In genomic region chr5:172007795-172008465, GRCh38 we compare ENCODE assay signal across 8 cellular contexts. TPM values are rescaled to one million over a fixed set of nuclear protein-coding genes. Genes with fewer than 3 reads are reported as not detected.
DNase-seq lines count a peak whose midpoint lies in the region; ATAC-seq, FAIRE-seq and TF ChIP-seq lines count a peak whose summit lies in the region.

No MANE protein-coding gene starts in this region.

- 66% methylated on average over 15 of the region's 16 CpGs for WGBS in K562 (ENCODE audit: insufficient coverage, low coverage, missing lambda C conversion rate)
- 84 to 87% methylated on average over 12 to 15 of the region's 16 CpGs for WGBS in mesodermal cell (ENCODE audit: insufficient coverage in 2 of 2), 2 experiments

- CTCF ChIA-PET in K562 (lab: Yijun Ruan, JAX; ENCODE audit: low intra/inter-chr PET ratio): no interaction called here

- H3K9ac ChIP-seq in K562 (ENCODE audit: insufficient read depth in 1 of 2, low read depth in 2 of 2, low read length in 2 of 2): peak overlapping the region; percentile 98 to 100; a peak in 2 of 4 replicates

- no peak for TF ChIP-seq RAD21 in K562 (CRISPR knock-in tag; conservative IDR thresholded peaks at IDR 0.05 in 1 of 2, IDR thresholded peaks at IDR 0.05 in 1 of 2)

- in situ Hi-C loops in K562 (cut with MboI): no loop called here

- TF ChIP-seq POLR2A in K562 (conservative IDR thresholded peaks at IDR 0.05) (no peak), GM12891 (IDR thresholded peaks at IDR 0.05; ENCODE audit: low read depth, low read length) (no peak)

- H3K9me1 ChIP-seq in K562 (ENCODE audit: control insufficient read depth, insufficient read depth, low read length): no peaks in the 10 kb centered on the region

- no peak for TF ChIP-seq CTCF in HFF-Myc (IDR thresholded peaks at IDR 0.05; ENCODE audit: low read depth, low read length, missing control alignments)
- TF ChIP-seq CTCF in K562 (IDR thresholded peaks at IDR 0.05 in 2 of 3, conservative IDR thresholded peaks at IDR 0.05 in 1 of 3; ENCODE audit: insufficient read depth in 2 of 3, low read depth in 1 of 3, low read length in 3 of 3): no peak
- no peak for TF ChIP-seq CTCF in left lung (IDR thresholded peaks at IDR 0.05)

- FAIRE-seq in K562 (lab: Jason Lieb, UNC) (no peak), GM12891 (lab: Jason Lieb, UNC) (no peak)

- H2AFZ ChIP-seq in ACC112 (ENCODE audit: low read length, unreplicated experiment): peak overlapping the region; percentile 82
- no peak overlapping the region; the same call in 1 of the 2 replicates for H2AFZ ChIP-seq in K562 (ENCODE audit: low read depth, low read length)

- ATAC-seq in K562 (no peak), GM18520 (IDR thresholded peaks at IDR 0.05; ENCODE audit: unreplicated experiment) (no peak), left lung (no peak)

- intact Hi-C loops in K562 (cut with micrococcal nuclease): loop anchor here (5.0 kb wide), 1 partner anchor 56 kb away; no protein-coding TSS in a partner anchor
- intact Hi-C loops in left lung (cut with DNase I): no loop called here

- peak overlapping the region; percentile 99 for H3K4me2 ChIP-seq in K562 (ENCODE audit: insufficient read depth, low read length)

- no peak for TF ChIP-seq EP300 in K562 (IDR thresholded peaks at IDR 0.05; ENCODE audit: low read length)

- H3K27me3 ChIP-seq in ACC112 (ENCODE audit: insufficient read depth, low read length): no peaks in the 10 kb centered on the region
- H3K27me3 ChIP-seq in K562 (ENCODE audit: control insufficient read depth in 2 of 2, insufficient read depth in 2 of 2, low read length in 2 of 2): no peaks in the 10 kb centered on the region
- H3K27me3 ChIP-seq in left lung: no peaks in the 10 kb centered on the region

- no TSS peak for BruUV-seq in K562 (replicated peaks; lab: Mats Ljungman, UMichigan)

- H3K4me3 ChIP-seq in ACC112 (ENCODE audit: low read depth, low read length): peak overlapping the region; percentile 90
- peak overlapping the region; percentile 96 for H3K4me3 ChIP-seq in HFF-Myc (replicated peaks; ENCODE audit: low read depth, low read length)
- H3K4me3 ChIP-seq in K562: peak overlapping the region; percentile 93
- peak overlapping the region; percentile 95 for H3K4me3 ChIP-seq in mesodermal cell (ENCODE audit: extremely low read depth, insufficient read depth, low read length, poor library complexity, severe bottlenecking)
- H3K4me3 ChIP-seq in left lung: peak overlapping the region in 1 of 2 donors; percentile 66

- H3K27ac ChIP-seq in ACC112 (ENCODE audit: low read depth, low read length) (peak overlapping the region; percentile 86), K562 (ENCODE audit: extremely low read depth, low read depth, low read length) (no peak overlapping the region), mesodermal cell (ENCODE audit: low read depth, low read length, severe bottlenecking) (peak overlapping the region; percentile 88), left lung (peak overlapping the region in 1 of 2 donors; percentile 95)

- peaks cover 6% of the 10 kb centered on the region for H4K20me1 ChIP-seq in K562 (replicated peaks; ENCODE audit: control insufficient read depth, insufficient read depth, low read length)

- no peaks in the 10 kb centered on the region for H3K9me3 ChIP-seq in K562 (replicated peaks; ENCODE audit: control insufficient read depth, insufficient read depth, low read depth, low read length)
- H3K9me3 ChIP-seq in mesodermal cell (ENCODE audit: control insufficient read depth, low read length): no peaks in the 10 kb centered on the region
- no peaks in the 10 kb centered on the region for H3K9me3 ChIP-seq in left lung

- no peaks in the 10 kb centered on the region for H3K36me3 ChIP-seq in ACC112 (ENCODE audit: insufficient read depth, low read length)
- H3K36me3 ChIP-seq in K562 (ENCODE audit: control insufficient read depth, insufficient read depth, low read length): no peaks in the 10 kb centered on the region
- no peaks in the 10 kb centered on the region for H3K36me3 ChIP-seq in mesodermal cell (ENCODE audit: control insufficient read depth, insufficient read depth, low read length)
- H3K36me3 ChIP-seq in left lung: no peaks in the 10 kb centered on the region

- peaks cover 41% of the 10 kb centered on the region for H3K4me1 ChIP-seq in ACC112 (ENCODE audit: control insufficient read depth, insufficient read depth, low read length, unreplicated experiment)
- peaks cover 19 to 28% of the 10 kb centered on the region in 2 experiments for H3K4me1 ChIP-seq in K562 (replicated peaks in 1 of 2; ENCODE audit: control insufficient read depth in 2 of 2, insufficient read depth in 2 of 2, low read length in 2 of 2)
- H3K4me1 ChIP-seq in mesodermal cell (ENCODE audit: control insufficient read depth, insufficient read depth, low read length, poor library complexity, severe bottlenecking): peaks cover 5% of the 10 kb centered on the region
- peaks cover 18 to 38% of the 10 kb centered on the region in 2 donors for H3K4me1 ChIP-seq in left lung

- peaks cover 36% of the 10 kb centered on the region for H3K79me2 ChIP-seq in ACC112 (ENCODE audit: control insufficient read depth, insufficient read depth, low read length, unreplicated experiment)
- H3K79me2 ChIP-seq in K562 (ENCODE audit: control insufficient read depth, insufficient read depth, low read length): peaks cover 41% of the 10 kb centered on the region

- POLR2A ChIA-PET in K562 (lab: Yijun Ruan, JAX): interaction anchor here (0.6 to 1.5 kb wide), 6 partner anchors 12 to 426 kb away, joined by 3 to 5 read pairs (median 4); no protein-coding TSS in a partner anchor

- DNase-seq in HFF-Myc (ENCODE audit: extremely low read depth, low read depth): no peak
- DNase-seq in K562 (ENCODE audit: extremely low read depth in 1 of 4, low spot score in 3 of 4): no peak
- DNase-seq in GM12891 (ENCODE audit: insufficient read length, low spot score): no peak
- no peak for DNase-seq in central memory CD4-positive, alpha-beta T cell
- DNase-seq in left lung: no peak

TF ChIP-seq in K562, 482 proteins besides CTCF, POLR2A, EP300 and RAD21 (continues in another document):
- TF ChIP-seq, protein P1, sequence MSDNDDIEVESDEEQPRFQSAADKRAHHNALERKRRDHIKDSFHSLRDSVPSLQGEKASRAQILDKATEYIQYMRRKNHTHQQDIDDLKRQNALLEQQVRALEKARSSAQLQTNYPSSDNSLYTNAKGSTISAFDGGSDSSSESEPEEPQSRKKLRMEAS (CRISPR knock-in tag; IDR thresholded peaks at IDR 0.05): no peak
- TF ChIP-seq RBM25 (IDR thresholded peaks at IDR 0.05; ENCODE audit: low read depth, low read length, severe bottlenecking): no peak
- TF ChIP-seq, protein P2, sequence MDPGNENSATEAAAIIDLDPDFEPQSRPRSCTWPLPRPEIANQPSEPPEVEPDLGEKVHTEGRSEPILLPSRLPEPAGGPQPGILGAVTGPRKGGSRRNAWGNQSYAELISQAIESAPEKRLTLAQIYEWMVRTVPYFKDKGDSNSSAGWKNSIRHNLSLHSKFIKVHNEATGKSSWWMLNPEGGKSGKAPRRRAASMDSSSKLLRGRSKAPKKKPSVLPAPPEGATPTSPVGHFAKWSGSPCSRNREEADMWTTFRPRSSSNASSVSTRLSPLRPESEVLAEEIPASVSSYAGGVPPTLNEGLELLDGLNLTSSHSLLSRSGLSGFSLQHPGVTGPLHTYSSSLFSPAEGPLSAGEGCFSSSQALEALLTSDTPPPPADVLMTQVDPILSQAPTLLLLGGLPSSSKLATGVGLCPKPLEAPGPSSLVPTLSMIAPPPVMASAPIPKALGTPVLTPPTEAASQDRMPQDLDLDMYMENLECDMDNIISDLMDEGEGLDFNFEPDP (CRISPR knock-in tag; IDR thresholded peaks at IDR 0.05): no peak
- TF ChIP-seq ZNF124 (CRISPR knock-in tag; IDR thresholded peaks at IDR 0.05): no peak

TF ChIP-seq in GM12891, 5 proteins besides CTCF, POLR2A, EP300 and RAD21:
- TF ChIP-seq POU2F2 (IDR thresholded peaks at IDR 0.05; ENCODE audit: low read depth, low read length): no peak
- TF ChIP-seq TAF1 (IDR thresholded peaks at IDR 0.05; ENCODE audit: low read depth, low read length): no peak
- no peak for TF ChIP-seq SPI1 (IDR thresholded peaks at IDR 0.05; ENCODE audit: low read depth, low read length)
- TF ChIP-seq PAX5 (IDR thresholded peaks at IDR 0.05; ENCODE audit: insufficient read depth, low read length, severe bottlenecking): no peak
- no peak for TF ChIP-seq POLR2AphosphoS5 (IDR thresholded peaks at IDR 0.05; ENCODE audit: low read depth, low read length)

RNA-seq across cellular contexts. Expression of gene FBXW11, which starts 1.5 kb away (rescaled TPM):
- 27.1 and 32.3 TPM in 2 replicates for total RNA-seq in K562 (2011; cell fraction: chromatin; rRNA removed; ENCODE audit: low replicate concordance)
- total RNA-seq in K562 (2011; cell fraction: nucleolus; rRNA removed): 11.7 and 13.2 TPM in 2 replicates
- total RNA-seq in K562 (2011; cell fraction: nucleoplasm; rRNA removed): 22.7 and 34.8 TPM in 2 replicates
- total RNA-seq in K562 (2014; rRNA removed) (16.7 and 20.3 TPM in 2 replicates), K562 (2014; rRNA removed; fragmentation: Illumina TruSeq; extraction: Trizol) (27.0 and 27.7 TPM in 2 replicates), K562 (2015; rRNA removed; fragmentation: Illumina TruSeq; extraction: Trizol) (24.8 and 27.2 TPM in 2 replicates), K562 (2021) (23.6 and 24.0 TPM in 2 replicates), left lung (10 to 100 TPM; 47.6 to 56.8 TPM)
- polyA plus RNA-seq in K562 (2011; rRNA removed) (27.3 and 28.6 TPM in 2 replicates), K562 (2014; fragmentation: Illumina TruSeq; extraction: Trizol) (20.9 and 24.8 TPM in 2 replicates), K562 (2014; fragmentation: Nextera tagmentation; extraction: Ambion mirVana) (1 to 10 TPM; 3.0 to 3.5 TPM), K562 (2014; rRNA removed) (13.1 and 15.6 TPM in 2 replicates)
- 17.0 and 22.3 TPM in 2 replicates for polyA plus RNA-seq in K562 (2011; cell fraction: cytosol; rRNA removed)
- polyA plus RNA-seq in K562 (2011; cell fraction: nucleus; rRNA removed): 31.3 and 33.1 TPM in 2 replicates
- 20.0 and 23.4 TPM in 2 replicates for polyA plus RNA-seq in K562 (2012)
- 59.5 and 64.2 TPM in 2 replicates for polyA minus RNA-seq in K562 (2011; rRNA and poly(A)+ RNA removed)
- 24.3 and 34.5 TPM in 2 replicates for polyA minus RNA-seq in K562 (2011; cell fraction: cytosol; rRNA and poly(A)+ RNA removed)
- polyA minus RNA-seq in K562 (2011; cell fraction: nucleus; rRNA and poly(A)+ RNA removed): 13.2 and 22.0 TPM in 2 replicates
- 45.6 TPM for polyA plus RNA-seq in mesodermal cell (2013, experiment 1 of 2)
- 42.0 TPM for polyA plus RNA-seq in mesodermal cell (2013, experiment 2 of 2)
- 17.4 TPM for polyA plus RNA-seq in GM12891 (2012; ENCODE audit: low read depth, missing spikeins)
